In genomic region chr2:118669639-118670038, GRCh38 we compare ENCODE assay signal across 2 cellular contexts.
TF ChIP-seq lines count a peak whose summit lies in the region.

No MANE protein-coding gene starts in this region.

TF ChIP-seq in SK-N-SH, 30 proteins besides CTCF, POLR2A, EP300 and RAD21 (continued from another document):
- TF ChIP-seq FOSL2 (IDR thresholded peaks at IDR 0.05; ENCODE audit: borderline replicate concordance, low read depth), result no peak
- TF ChIP-seq GABPA (IDR thresholded peaks at IDR 0.05; ENCODE audit: low read depth), result no peak
- no peak for TF ChIP-seq RCOR1 (IDR thresholded peaks at IDR 0.05; ENCODE audit: low read length)
- no peak for TF ChIP-seq IRF3 (IDR thresholded peaks at IDR 0.05; ENCODE audit: low read depth, low read length)
- TF ChIP-seq REST (IDR thresholded peaks at IDR 0.05; ENCODE audit: low read depth, low read length), result no peak
- TF ChIP-seq ELF1 (IDR thresholded peaks at IDR 0.05), result no peak
- no peak for TF ChIP-seq GATA2 (CRISPR knock-in tag; IDR thresholded peaks at IDR 0.05)

TF ChIP-seq in SK-N-SH treated with all-trans-retinoic acid at 6 μM for 48 hours, 23 proteins besides CTCF, POLR2A, EP300 and RAD21 (continued from another document):
- TF ChIP-seq CREB5 (CRISPR knock-in tag; IDR thresholded peaks at IDR 0.05; ENCODE audit: low read depth), result no peak
- no peak for TF ChIP-seq TSHZ2 (CRISPR knock-in tag; IDR thresholded peaks at IDR 0.05)
- no peak for TF ChIP-seq RARB (CRISPR knock-in tag; IDR thresholded peaks at IDR 0.05)
- TF ChIP-seq ZFP30 (CRISPR knock-in tag; IDR thresholded peaks at IDR 0.05), result no peak
- no peak for TF ChIP-seq TCF4 (CRISPR knock-in tag; IDR thresholded peaks at IDR 0.05; ENCODE audit: borderline replicate concordance)
- no peak for TF ChIP-seq ZNF70 (CRISPR knock-in tag; IDR thresholded peaks at IDR 0.05)
- TF ChIP-seq TOX (CRISPR knock-in tag; IDR thresholded peaks at IDR 0.05; ENCODE audit: borderline replicate concordance), result no peak
- TF ChIP-seq CSRNP3 (CRISPR knock-in tag; IDR thresholded peaks at IDR 0.05), result no peak
- no peak for TF ChIP-seq ZC3H10 (CRISPR knock-in tag; IDR thresholded peaks at IDR 0.05)
